ENCODE assay signal across 9 cellular contexts in the genomic region with DNA sequence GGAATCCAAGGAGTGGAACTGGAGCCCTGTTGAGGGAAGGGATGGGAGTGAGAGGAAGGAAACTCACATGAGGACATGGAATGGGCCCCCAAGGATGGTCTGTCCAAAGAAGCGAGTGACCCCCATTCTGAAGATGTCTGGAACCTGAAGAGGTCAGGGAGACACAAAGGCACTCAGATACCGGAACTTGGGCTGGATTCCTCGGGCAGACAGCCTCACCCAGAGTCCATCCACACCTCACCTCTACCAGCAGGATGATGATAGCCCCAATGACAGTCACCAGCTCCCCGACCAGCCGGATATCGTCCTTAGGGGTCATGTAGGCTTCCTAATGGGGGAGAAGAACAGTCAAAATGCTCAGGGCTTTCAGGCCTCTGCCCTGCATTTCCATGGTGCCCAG. TPM values are rescaled to one million over a fixed set of nuclear protein-coding genes. Genes with fewer than 3 reads are reported as not detected.
"Had no signal": no experiment of that assay in that cellular context is flagged by ENCODE, and none has a peak within 500 bp of the region (broad histone marks: within the 10 kb centered on the region; RNA-seq: fewer than 3 reads in every experiment).

No MANE protein-coding gene starts in this region.

- H3K4me3 Mint-ChIP-seq: GM23338, H9 had no signal

- DNase-seq: H9, HCEC 1CT, IMR-90, KBM-7 had no signal

- H3K27ac Mint-ChIP-seq: GM23338, H9 had no signal

- ATAC-seq: GM23338 had no signal

- H2AFZ ChIP-seq: GM23338 had no signal

- H3K4me1 Mint-ChIP-seq: GM23338, H9 had no signal

- H3K4me3 ChIP-seq: GM23338 had no signal

- H3K4me2 ChIP-seq: GM23338 had no signal

- FAIRE-seq: H1, H54, HTR-8/SVneo had no signal

RNA-seq across cellular contexts. Expression of a gene that starts 10.7 kb away (rescaled TPM):
- total RNA-seq: IMR-90 had no signal

RNA-seq across cellular contexts. Expression of a gene that starts 58.7 kb away (rescaled TPM):
- total RNA-seq: GM23338, H1, H9, HT-29, IMR-90 had no signal
- polyA plus RNA-seq: GM23338, IMR-90 had no signal
